27 cellular contexts compared by ENCODE assay signal in the genomic region with DNA sequence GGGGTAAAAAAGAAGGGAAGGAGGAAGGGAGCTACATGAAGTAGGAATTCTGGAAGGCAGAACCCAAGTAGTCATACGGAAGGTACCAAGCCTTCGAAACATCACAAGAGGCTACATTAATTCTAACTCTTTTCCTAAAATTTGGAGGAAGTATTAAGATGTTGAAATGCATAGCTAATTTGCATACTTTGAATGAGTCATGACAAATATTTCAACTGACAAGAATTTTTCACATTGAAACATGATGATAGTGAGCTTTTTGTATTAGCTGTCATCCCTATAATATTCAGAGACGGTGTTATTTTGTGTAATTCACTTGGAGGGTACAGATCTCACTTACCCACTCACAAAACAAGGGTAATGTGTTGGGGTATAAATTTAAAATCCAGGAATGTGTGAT. TPM values are rescaled to one million over a fixed set of nuclear protein-coding genes. Genes with fewer than 3 reads are reported as not detected.
A peak's percentile ranks its signal among the peaks of the same experiment; 100 is the strongest.
DNase-seq lines count a peak whose midpoint lies in the region; TF ChIP-seq lines count a peak whose summit lies in the region.
"Had no signal": no experiment of that assay in that cellular context is flagged by ENCODE, and none has a peak within 500 bp of the region (broad histone marks: within the 10 kb centered on the region; RNA-seq: fewer than 3 reads in every experiment).

No MANE protein-coding gene starts in this region.

- peaks cover 34% of the 10 kb centered on the region for H3F3A ChIP-seq in GM23248 (ENCODE audit: insufficient read depth)

- TF ChIP-seq POLR2A in stomach (IDR thresholded peaks at IDR 0.05) = no peak

- no peak overlapping the region for H3K4ac ChIP-seq in H9 (ENCODE audit: low read depth, low read length)

- no peaks in the 10 kb centered on the region for H3K79me2 ChIP-seq in GM23248 (ENCODE audit: insufficient read depth)
- no peaks in the 10 kb centered on the region for H3K79me2 ChIP-seq in H9 (ENCODE audit: insufficient read depth, low read length)
- H3K79me2 ChIP-seq: hepatocyte, parathyroid adenoma had no signal

- H3K9me3 Mint-ChIP-seq in H9 = no peaks in the 10 kb centered on the region; a peak in 1 of 5 replicates
- H3K9me3 Mint-ChIP-seq: activated CD8-positive, alpha-beta T cell treated with anti-CD3 and anti-CD28 coated beads for 36 hours; natural killer cell had no signal

- WGBS in GM23248 (ENCODE audit: low coverage in 1 of 2, low lambda C conversion rate in 2 of 2, missing lambda C conversion rate in 2 of 2), 2 experiments = 50 to 53% methylated on average over 3 of the region's 3 CpGs
- 85 to 95% (median 89%) methylated on average over 3 of the region's 3 CpGs for WGBS in stomach, 5 donors
- no CpG with 5 or more reads among the region's 3 CpGs for WGBS in H9 (ENCODE audit: extremely low coverage, insufficient read length, low lambda C conversion rate)

- H3K23me2 ChIP-seq in H9 (ENCODE audit: insufficient read length, low read depth, low read length, poor library complexity, severe bottlenecking) = no peaks in the 10 kb centered on the region

- no peak overlapping the region for H4K91ac ChIP-seq in H9 (ENCODE audit: insufficient read length, low read depth, low read length)

- H3K4me3 Mint-ChIP-seq in H9 = no peak overlapping the region
- H3K4me3 Mint-ChIP-seq: activated CD8-positive, alpha-beta T cell treated with anti-CD3 and anti-CD28 coated beads for 36 hours; activated naive CD8-positive, alpha-beta T cell; activated T-cell treated with anti-CD3 and anti-CD28 coated beads, Interleukin-2, amount 50 U/mL, for 4 hours; natural killer cell had no signal

- TF ChIP-seq EP300 in stomach (IDR thresholded peaks at IDR 0.05) = no peak

- TF ChIP-seq CTCF in AG10803 (conservative IDR thresholded peaks at IDR 0.05; ENCODE audit: low read length) = no peak
- TF ChIP-seq CTCF in cardiac fibroblast (IDR thresholded peaks at IDR 0.05; ENCODE audit: low read depth, low read length) = no peak
- no peak for TF ChIP-seq CTCF in stomach (IDR thresholded peaks at IDR 0.05)
- no peak for TF ChIP-seq CTCF in H9 (conservative IDR thresholded peaks at IDR 0.05)

- H2BK12ac ChIP-seq in H9 (ENCODE audit: insufficient read length, low read depth, low read length) = no peak overlapping the region

- no peak overlapping the region for H2AFZ ChIP-seq in GM23248
- H2AFZ ChIP-seq in H9 (ENCODE audit: low read length) = no peak overlapping the region
- H2AFZ ChIP-seq: hepatocyte, parathyroid adenoma had no signal

- H3K27ac Mint-ChIP-seq in H9 = no peak overlapping the region
- H3K27ac Mint-ChIP-seq: activated CD8-positive, alpha-beta T cell treated with anti-CD3 and anti-CD28 coated beads for 36 hours; activated naive CD8-positive, alpha-beta T cell; natural killer cell had no signal

- H4K8ac ChIP-seq in H9 (replicated peaks; ENCODE audit: insufficient read length, low read depth, low read length) = no peak overlapping the region

- no peaks in the 10 kb centered on the region for H3K9me2 ChIP-seq in GM23248 (ENCODE audit: insufficient read depth)

- intact Hi-C loops in stomach (cut with DNase I; ENCODE audit: low total_unique reads) = no loop called here

- no peak overlapping the region for H2AK5ac ChIP-seq in H9 (ENCODE audit: insufficient read length, low read length)

- H4K20me1 ChIP-seq in GM23248 (ENCODE audit: insufficient read depth) (no peaks in the 10 kb centered on the region), H9 (ENCODE audit: control insufficient read depth, insufficient read depth, insufficient read length) (no peaks in the 10 kb centered on the region)

- H3K27me3 Mint-ChIP-seq in H9 (ENCODE audit: low read depth) = no peaks in the 10 kb centered on the region
- H3K27me3 Mint-ChIP-seq: activated CD8-positive, alpha-beta T cell treated with anti-CD3 and anti-CD28 coated beads for 36 hours; activated naive CD8-positive, alpha-beta T cell had no signal

- no peak overlapping the region for H3K56ac ChIP-seq in H9 (ENCODE audit: insufficient read length, low read depth, low read length)

- H3K4me1 Mint-ChIP-seq in H9 = no peaks in the 10 kb centered on the region
- H3K4me1 Mint-ChIP-seq: natural killer cell had no signal

- peaks cover 37% of the 10 kb centered on the region for H3K4me1 ChIP-seq in GM23248 (ENCODE audit: insufficient read depth)
- H3K4me1 ChIP-seq in stomach = peaks cover 0 to 6% (median 0%) of the 10 kb centered on the region in 4 donors
- no peaks in the 10 kb centered on the region for H3K4me1 ChIP-seq in H9 (ENCODE audit: insufficient read depth, low read length)
- H3K4me1 ChIP-seq: BE2C, parathyroid adenoma, transverse colon had no signal

- H3K4me2 ChIP-seq in GM23248 (ENCODE audit: unreplicated experiment) (peak overlapping the region; percentile 43), H9 (ENCODE audit: insufficient read depth, insufficient read length, low read length) (no peak overlapping the region)
- H3K4me2 ChIP-seq: hepatocyte had no signal

- H3K23ac ChIP-seq in H9 (ENCODE audit: insufficient read length, low read depth, low read length) = no peak overlapping the region

- no peak overlapping the region for H2BK120ac ChIP-seq in H9 (ENCODE audit: low read depth, low read length, poor library complexity, severe bottlenecking)

- H2BK20ac ChIP-seq in H9 (ENCODE audit: low read depth, low read length, poor library complexity, severe bottlenecking) = no peak overlapping the region

- H3K9me3 ChIP-seq in GM23248 (ENCODE audit: low read depth) (no peaks in the 10 kb centered on the region), stomach (no peaks in the 10 kb centered on the region), H9 (ENCODE audit: control insufficient read depth, low read depth, low read length) (no peaks in the 10 kb centered on the region)
- H3K9me3 ChIP-seq: BE2C, transverse colon had no signal

- in situ Hi-C loops in GM23248 (cut with MboI) = no loop called here

- H3K18ac ChIP-seq in H9 (ENCODE audit: insufficient read length, low read depth, low read length) = no peak overlapping the region

- H2BK5ac ChIP-seq in H9 (ENCODE audit: insufficient read length, low read length) = no peak overlapping the region

- no peak overlapping the region for H4K5ac ChIP-seq in H9 (ENCODE audit: insufficient read length, low read depth, low read length)

- H3K27ac ChIP-seq in GM23248 = peak overlapping the region; percentile 45
- no peak overlapping the region for H3K27ac ChIP-seq in stomach
- no peak overlapping the region for H3K27ac ChIP-seq in H9 (ENCODE audit: insufficient read length, low read depth, low read length)
- H3K27ac ChIP-seq: hepatocyte, parathyroid adenoma, transverse colon had no signal

- H3K36me3 ChIP-seq in GM23248 (ENCODE audit: low read depth) = no peaks in the 10 kb centered on the region
- no peaks in the 10 kb centered on the region for H3K36me3 ChIP-seq in stomach
- H3K36me3 ChIP-seq: BE2C, MG63, transverse colon had no signal

- no peaks in the 10 kb centered on the region for H3K36me3 Mint-ChIP-seq in H9 (ENCODE audit: insufficient read depth in 1 of 3, low read depth in 3 of 3)
- H3K36me3 Mint-ChIP-seq: activated naive CD8-positive, alpha-beta T cell; natural killer cell had no signal

- H3K27me3 ChIP-seq in GM23248 (replicated peaks; ENCODE audit: insufficient read depth) = no peaks in the 10 kb centered on the region
- no peaks in the 10 kb centered on the region for H3K27me3 ChIP-seq in stomach
- no peaks in the 10 kb centered on the region for H3K27me3 ChIP-seq in H9 (ENCODE audit: insufficient read depth, low read length)
- H3K27me3 ChIP-seq: BE2C, hepatocyte, MG63, transverse colon had no signal

- H3K4me3 ChIP-seq in AG10803 (ENCODE audit: low read length) (no peak overlapping the region), GM23248 (peak overlapping the region; percentile 12; the same call in 1 of the 2 replicates), cardiac fibroblast (replicated peaks in 1 of 2; ENCODE audit: low read depth in 2 of 2, low read length in 2 of 2) (no peak overlapping the region), stomach (no peak overlapping the region)
- H3K4me3 ChIP-seq: GM12878, hepatocyte, MG63, transverse colon had no signal

- H3K14ac ChIP-seq in H9 (ENCODE audit: insufficient read depth, low read length) = no peak overlapping the region

- DNase-seq in AG10803 (ENCODE audit: low read depth) (peak; percentile 60), GM23248 (peak; percentile 73), cardiac fibroblast (ENCODE audit: low read depth in 2 of 2) (peak; percentile 41 to 69), iris pigment epithelial cell (ENCODE audit: low read depth) (peak; percentile 71), T-helper 1 cell (no peak), stomach (no peak), cerebellum (ENCODE audit: low spot score) (no peak), H9 (no peak)
- DNase-seq: activated CD4-positive, CD25-positive, alpha-beta regulatory T cell; activated CD8-positive, alpha-beta T cell treated with anti-CD3 and anti-CD28 coated beads for 36 hours; activated T-cell treated with anti-CD3 and anti-CD28 coated beads, Interleukin-2, amount 50 U/mL, for 4 hours; BE2C; GDM1; H7; kidney; MG63; natural killer cell; NCI-H1694 treated with DMSO at 0.1 percent for 48 hours; NCI-H2227 treated with DMSO at 0.1 percent for 48 hours; stimulated activated naive CD8-positive, alpha-beta T cell treated with anti-CD3 and anti-CD28 coated beads, Interleukin-15, Interleukin-2, amounts not matched to agents 100 U/mL and 50 U/mL, for 24 hours; T1000; transverse colon had no signal

- H3K9ac ChIP-seq in GM23248 = no peak overlapping the region
- no peak overlapping the region for H3K9ac ChIP-seq in H9 (ENCODE audit: extremely low read depth, insufficient read length, low read length)
- H3K9ac ChIP-seq: parathyroid adenoma had no signal

- H3T11ph ChIP-seq in H9 (ENCODE audit: low read length) = no peak overlapping the region

- H2BK15ac ChIP-seq in H9 (ENCODE audit: low read depth, low read length) = no peak overlapping the region

- H3K79me1 ChIP-seq in H9 (ENCODE audit: insufficient read depth, low read depth, low read length, poor library complexity, severe bottlenecking) = no peaks in the 10 kb centered on the region

RNA-seq across cellular contexts. Expression of gene ACOD1, which starts 9.1 kb away (rescaled TPM):
- not detected in 2 replicates for total RNA-seq in GM23248 (2014; rRNA removed; shearing (Covaris generic))
- not detected in 2 replicates for polyA plus RNA-seq in GM23248 (2016; fragmentation: Nextera tagmentation; extraction: Ambion mirVana)
- not detected for total RNA-seq in stomach
- polyA plus RNA-seq in stomach = under 1 TPM in 1 of 3 donors, not detected in 2; 0.05 TPM
- total RNA-seq in cerebellum = not detected
- total RNA-seq in H9 (2021) = not detected in 2 replicates
- total RNA-seq: activated CD8-positive, alpha-beta T cell treated with anti-CD3 and anti-CD28 coated beads for 36 hours; activated T-cell treated with anti-CD3 and anti-CD28 coated beads, Interleukin-2, amount 50 U/mL, for 4 hours; epithelial cell of proximal tubule; GM12878; H7; hepatocyte; kidney; natural killer cell had no signal
- polyA plus RNA-seq: GM12878, hepatocyte had no signal

RNA-seq across cellular contexts. Expression of gene CLN5, which starts 52.7 kb away (rescaled TPM):
- 32.4 and 35.9 TPM in 2 replicates for total RNA-seq in GM23248 (2014; rRNA removed; shearing (Covaris generic))
- polyA plus RNA-seq in GM23248 (2016; fragmentation: Nextera tagmentation; extraction: Ambion mirVana) = 35.3 and 36.4 TPM in 2 replicates
- 10 to 100 TPM in 4 of 5 donors, under 1 TPM in 1; under 0.01 to 84.3 (median 22.9) TPM for total RNA-seq in stomach
- 10 to 100 TPM in 1 of 3 donors, 1 to 10 TPM in 2; 8.4 to 15.0 (median 9.8) TPM for polyA plus RNA-seq in stomach
- total RNA-seq in cerebellum = 19.1 TPM
- total RNA-seq in H9 (2021) = 8.3 and 10.1 TPM in 2 replicates

RNA-seq across cellular contexts. Expression of gene KCTD12, which starts 53.0 kb away (rescaled TPM):
- 26.4 and 30.4 TPM in 2 replicates for total RNA-seq in GM23248 (2014; rRNA removed; shearing (Covaris generic))
- polyA plus RNA-seq in GM23248 (2016; fragmentation: Nextera tagmentation; extraction: Ambion mirVana) (4.0 and 4.5 TPM in 2 replicates), stomach (10 to 100 TPM in 2 of 3 donors, 1 to 10 TPM in 1; 9.5 to 18.6 (median 18.6) TPM)
- total RNA-seq in stomach (100 to 1,000 TPM in 1 of 5 donors, 10 to 100 TPM in 4; 13.3 to 115 (median 63.6) TPM), cerebellum (211 TPM), H9 (2021) (3.4 and 3.8 TPM in 2 replicates)

Comparison
In these comparisons a context has a peak if more than half of its experiments do, and no peak if none do; other contexts are left out.
1. DNase-seq: peak in AG10803 (single experiment), GM23248 (single experiment), cardiac fibroblast (2 of 2) and iris pigment epithelial cell (single experiment); none in T-helper 1 cell (0 of 5), stomach (single experiment), cerebellum (single experiment) and H9 (single experiment).